ENCODE assay signal across 8 cellular contexts in genomic region chr19:56538254-56538760, GRCh38.
DNase-seq lines count a peak whose midpoint lies in the region; ATAC-seq lines count a peak whose summit lies in the region.

No MANE protein-coding gene starts in this region.

- peak overlapping the region; percentile 62 to 90 for H3K27ac Mint-ChIP-seq in effector memory CD8-positive, alpha-beta T cell
- peak overlapping the region; percentile 95 for H3K27ac Mint-ChIP-seq in memory B cell

- DNase-seq in GM04503 (ENCODE audit: low read depth) (peak; percentile 41), NCI-H526 treated with DMSO at 0.1 percent for 48 hours (lab: John Stamatoyannopoulos, UW) (peak; percentile 86), memory B cell (ENCODE audit: low spot score in 2 of 2) (peak; percentile 83 to 85)
- DNase-seq in activated CD8-positive, alpha-beta memory T cell treated with anti-CD3 and anti-CD28 coated beads, Interleukin-2, amount 50 U/mL, for 1 hour (ENCODE audit: extremely low read depth), result peak; percentile 73
- peak; percentile 77 to 79 (median 79) for DNase-seq in effector memory CD8-positive, alpha-beta T cell
- DNase-seq in stimulated activated CD4-positive, alpha-beta T cell treated with anti-CD3 and anti-CD28 coated beads, TNF-alpha, amount 100 ng/mL, for 1 hour (ENCODE audit: low read depth in 3 of 3, low spot score in 1 of 3), result peak; percentile 74 to 83 (median 77)

- H3K9me3 Mint-ChIP-seq in effector memory CD8-positive, alpha-beta T cell, result peaks cover 11 to 14% of the 10 kb centered on the region in 2 donors
- H3K9me3 Mint-ChIP-seq in memory B cell, result peaks cover 20% of the 10 kb centered on the region

- peaks cover 0 to 6% of the 10 kb centered on the region in 2 donors for H3K27me3 Mint-ChIP-seq in effector memory CD8-positive, alpha-beta T cell
- H3K27me3 Mint-ChIP-seq in memory B cell, result no peaks in the 10 kb centered on the region

- H3K4me3 Mint-ChIP-seq in effector memory CD8-positive, alpha-beta T cell, result peak overlapping the region; percentile 86 to 89
- peak overlapping the region; percentile 93 for H3K4me3 Mint-ChIP-seq in memory B cell

- ATAC-seq in HG03064 (IDR thresholded peaks at IDR 0.05; ENCODE audit: low read depth, unreplicated experiment) (peak; percentile 72), memory B cell (ENCODE audit: low read depth) (peak; percentile 89), HG03280 (IDR thresholded peaks at IDR 0.05; ENCODE audit: unreplicated experiment) (no peak)
- peak; percentile 88 for ATAC-seq in effector memory CD8-positive, alpha-beta T cell (replicated peaks)

- H3K36me3 Mint-ChIP-seq in effector memory CD8-positive, alpha-beta T cell (ENCODE audit: insufficient read depth), result peaks cover 9% of the 10 kb centered on the region
- H3K36me3 Mint-ChIP-seq in memory B cell, result peaks cover 22% of the 10 kb centered on the region

- peaks cover 10 to 13% of the 10 kb centered on the region in 2 donors for H3K4me1 Mint-ChIP-seq in effector memory CD8-positive, alpha-beta T cell (ENCODE audit: low read depth in 2 of 2)
- peaks cover 13% of the 10 kb centered on the region for H3K4me1 Mint-ChIP-seq in memory B cell
